10 cellular contexts compared by ENCODE assay signal in genomic region chr21:14589855-14590563, GRCh38. TPM values are rescaled to one million over a fixed set of nuclear protein-coding genes. Genes with fewer than 3 reads are reported as not detected.
DNase-seq lines count a peak whose midpoint lies in the region; ATAC-seq and TF ChIP-seq lines count a peak whose summit lies in the region.
"Had no signal": no experiment of that assay in that cellular context is flagged by ENCODE, and none has a peak within 500 bp of the region (broad histone marks: within the 10 kb centered on the region; RNA-seq: fewer than 3 reads in every experiment).

No MANE protein-coding gene starts in this region.

- H3K27ac Mint-ChIP-seq in CD8-positive, alpha-beta T cell = no peak overlapping the region

- TF ChIP-seq POLR2A in ovary (IDR thresholded peaks at IDR 0.05) = no peak

- peaks cover 8% of the 10 kb centered on the region for H3K9me3 Mint-ChIP-seq in CD8-positive, alpha-beta T cell

- H3K4me3 ChIP-seq in CD8-positive, alpha-beta T cell (ENCODE audit: low read depth, low read length) = no peak overlapping the region
- H3K4me3 ChIP-seq in ovary = no peak overlapping the region

- intact Hi-C loops in CD8-positive, alpha-beta T cell (cut with DNase I, micrococcal nuclease) = loop anchor here in 1 of 2 experiments (2.0 to 5.0 kb wide), 2 partner anchors 43 to 55 kb away; partner anchors contain the start of gene SAMSN1
- intact Hi-C loops in ovary (cut with DNase I) = no loop called here

- H3K27me3 ChIP-seq in CD8-positive, alpha-beta T cell (ENCODE audit: insufficient read depth, low read length) = no peaks in the 10 kb centered on the region
- no peaks in the 10 kb centered on the region for H3K27me3 ChIP-seq in ovary

- TF ChIP-seq CTCF in CD8-positive, alpha-beta T cell (IDR thresholded peaks at IDR 0.05) = no peak
- TF ChIP-seq CTCF in ovary (IDR thresholded peaks at IDR 0.05) = no peak

- CTCF ChIA-PET in CD8-positive, alpha-beta T cell (lab: Charles Lee) = no interaction called here

- no peak for DNase-seq in CD8-positive, alpha-beta T cell
- DNase-seq in GM19238 (ENCODE audit: insufficient read length, low spot score) = peak; percentile 1
- peak; percentile 48 for DNase-seq in RPMI8226
- no peak for DNase-seq in ovary
- DNase-seq in inferior parietal cortex (ENCODE audit: extremely low spot score) = no peak
- DNase-seq in NCI-H2081 (lab: John Stamatoyannopoulos, UW) = no peak
- no peak for DNase-seq in left lobe of liver (ENCODE audit: low spot score)
- DNase-seq: activated naive CD4-positive, alpha-beta T cell treated with anti-CD3 and anti-CD28 coated beads, Interleukin-2, amount 50 U/mL, for 16 hours; naive B cell had no signal

- H3K4me1 ChIP-seq in CD8-positive, alpha-beta T cell (ENCODE audit: insufficient read depth, low read length) = peaks cover 8% of the 10 kb centered on the region
- no peaks in the 10 kb centered on the region for H3K4me1 ChIP-seq in ovary (ENCODE audit: insufficient read depth)

- H3K4me3 Mint-ChIP-seq in CD8-positive, alpha-beta T cell = peak overlapping the region; percentile 32
- H3K4me3 Mint-ChIP-seq: naive B cell had no signal

- no peak for ATAC-seq in CD8-positive, alpha-beta T cell
- ATAC-seq in HG02943 (IDR thresholded peaks at IDR 0.05; ENCODE audit: low read depth, unreplicated experiment) (peak; percentile 87), left lobe of liver (no peak)

- peaks cover 11% of the 10 kb centered on the region for H3K4me1 Mint-ChIP-seq in CD8-positive, alpha-beta T cell (ENCODE audit: low read depth)

- no peaks in the 10 kb centered on the region for H3K36me3 ChIP-seq in CD8-positive, alpha-beta T cell (ENCODE audit: insufficient read depth, low read length)
- no peaks in the 10 kb centered on the region for H3K36me3 ChIP-seq in ovary

- TF ChIP-seq EP300 in ovary (IDR thresholded peaks at IDR 0.05) = no peak

- no peaks in the 10 kb centered on the region for H3K9me3 ChIP-seq in CD8-positive, alpha-beta T cell (ENCODE audit: low read length)
- no peaks in the 10 kb centered on the region for H3K9me3 ChIP-seq in ovary

- H3K27ac ChIP-seq in CD8-positive, alpha-beta T cell (ENCODE audit: low read depth, low read length) = no peak overlapping the region
- no peak overlapping the region for H3K27ac ChIP-seq in ovary

- POLR2A ChIA-PET in CD8-positive, alpha-beta T cell (lab: Charles Lee) = interaction anchor here (0.6 kb wide), 1 partner anchor 392 kb away, joined by 4 read pairs; no protein-coding TSS in a partner anchor

- H3K27me3 Mint-ChIP-seq in CD8-positive, alpha-beta T cell (ENCODE audit: low read depth) = no peaks in the 10 kb centered on the region
- H3K27me3 Mint-ChIP-seq: naive B cell had no signal

- no peaks in the 10 kb centered on the region for H3K36me3 Mint-ChIP-seq in CD8-positive, alpha-beta T cell
- H3K36me3 Mint-ChIP-seq: naive B cell had no signal

- 73 to 77% (median 76%) methylated on average over 7 of the region's 7 CpGs for WGBS in ovary, 3 donors

RNA-seq across cellular contexts. Expression of gene SAMSN1, which starts 43.9 kb away (rescaled TPM):
- 10 to 100 TPM; 45.8 to 47.0 TPM for total RNA-seq in CD8-positive, alpha-beta T cell
- total RNA-seq in ovary (1 to 10 TPM; 1.4 to 8.0 (median 2.0) TPM), left lobe of liver (1.6 TPM)
- polyA plus RNA-seq in ovary = 1 to 10 TPM; 1.3 to 4.3 TPM

Comparison
In these comparisons a context has a peak if more than half of its experiments do, and no peak if none do; other contexts are left out.
1. DNase-seq: peak in GM19238 (single experiment) and RPMI8226 (single experiment); none in CD8-positive, alpha-beta T cell (0 of 7), ovary (0 of 5), inferior parietal cortex (single experiment), NCI-H2081 (0 of 2) and left lobe of liver (single experiment).
2. RNA of gene SAMSN1, which starts 43.9 kb away (total RNA-seq): 45.8 to 47.0 TPM in CD8-positive, alpha-beta T cell; 1.4 to 8.0 TPM in ovary and 1.6 TPM in left lobe of liver (single experiment); every median in the first group is over 4 times any median in the second.